1 cellular context compared by ENCODE assay signal in genomic region chr15:72231066-72231846, GRCh38.
TF ChIP-seq lines count a peak whose summit lies in the region.

Gene PKM, minus strand, starts transcription at chr15:72231190. Its CDS starts 12,093 bp downstream, at chr15:72219097.

TF ChIP-seq in HepG2, 621 proteins besides CTCF, POLR2A, EP300 and RAD21 (continued from another document and continues in another):
- TF ChIP-seq, protein P1, sequence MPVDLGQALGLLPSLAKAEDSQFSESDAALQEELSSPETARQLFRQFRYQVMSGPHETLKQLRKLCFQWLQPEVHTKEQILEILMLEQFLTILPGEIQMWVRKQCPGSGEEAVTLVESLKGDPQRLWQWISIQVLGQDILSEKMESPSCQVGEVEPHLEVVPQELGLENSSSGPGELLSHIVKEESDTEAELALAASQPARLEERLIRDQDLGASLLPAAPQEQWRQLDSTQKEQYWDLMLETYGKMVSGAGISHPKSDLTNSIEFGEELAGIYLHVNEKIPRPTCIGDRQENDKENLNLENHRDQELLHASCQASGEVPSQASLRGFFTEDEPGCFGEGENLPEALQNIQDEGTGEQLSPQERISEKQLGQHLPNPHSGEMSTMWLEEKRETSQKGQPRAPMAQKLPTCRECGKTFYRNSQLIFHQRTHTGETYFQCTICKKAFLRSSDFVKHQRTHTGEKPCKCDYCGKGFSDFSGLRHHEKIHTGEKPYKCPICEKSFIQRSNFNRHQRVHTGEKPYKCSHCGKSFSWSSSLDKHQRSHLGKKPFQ (CRISPR knock-in tag; IDR thresholded peaks at IDR 0.05; ENCODE audit: insufficient replicate concordance) = peak; percentile 45
- TF ChIP-seq HNRNPK (IDR thresholded peaks at IDR 0.05; ENCODE audit: low read depth, low read length, poor library complexity, severe bottlenecking) = peak; percentile 9
- TF ChIP-seq STAG1 (CRISPR knock-in tag; IDR thresholded peaks at IDR 0.05) = no peak
- TF ChIP-seq ATF7-NPFF (CRISPR knock-in tag; IDR thresholded peaks at IDR 0.05; ENCODE audit: low read depth) = peak; percentile 83
- TF ChIP-seq ZNF207 (IDR thresholded peaks at IDR 0.05; ENCODE audit: borderline replicate concordance) = no peak
- no peak for TF ChIP-seq HOXA9 (CRISPR knock-in tag; IDR thresholded peaks at IDR 0.05; ENCODE audit: borderline replicate concordance)
- peak; percentile 25; the same call in 1 of the 2 replicates for TF ChIP-seq JUN (CRISPR knock-in tag; IDR thresholded peaks at IDR 0.05)
- TF ChIP-seq ZNF510 (CRISPR knock-in tag; IDR thresholded peaks at IDR 0.05; ENCODE audit: low read depth) = 0 out of 2 replicates have a peak, but pooled peaks have one; percentile 69
- 0 out of 2 replicates have a peak, but pooled peaks have one; percentile 12 for TF ChIP-seq ZC3H4 (CRISPR knock-in tag; IDR thresholded peaks at IDR 0.05; ENCODE audit: borderline replicate concordance)
- peak; percentile 95 for TF ChIP-seq ZSCAN20 (CRISPR knock-in tag; IDR thresholded peaks at IDR 0.05; ENCODE audit: borderline replicate concordance)
- TF ChIP-seq ZNF598 (CRISPR knock-in tag; IDR thresholded peaks at IDR 0.05; ENCODE audit: borderline replicate concordance) = no peak; the same call in 1 of the 2 replicates
- TF ChIP-seq IRF2 (CRISPR knock-in tag; IDR thresholded peaks at IDR 0.05) = 0 out of 2 replicates have a peak, but pooled peaks have one; percentile 49
- no peak for TF ChIP-seq XBP1 (CRISPR knock-in tag; IDR thresholded peaks at IDR 0.05)
- no peak for TF ChIP-seq ZFYVE20 (CRISPR knock-in tag; IDR thresholded peaks at IDR 0.05; ENCODE audit: borderline replicate concordance, low read depth)
- no peak for TF ChIP-seq ZNF329 (CRISPR knock-in tag; IDR thresholded peaks at IDR 0.05; ENCODE audit: low read depth)
- TF ChIP-seq ZNF839 (CRISPR knock-in tag; IDR thresholded peaks at IDR 0.05; ENCODE audit: borderline replicate concordance) = no peak
- peak; percentile 28; the same call in 1 of the 2 replicates for TF ChIP-seq ZNF552 (CRISPR knock-in tag; IDR thresholded peaks at IDR 0.05; ENCODE audit: borderline replicate concordance)
- no peak for TF ChIP-seq TCF12 (IDR thresholded peaks at IDR 0.05)
- peak; percentile 91 for TF ChIP-seq TCF12 (CRISPR knock-in tag; IDR thresholded peaks at IDR 0.05)
- TF ChIP-seq ZNF224 (CRISPR knock-in tag; IDR thresholded peaks at IDR 0.05) = no peak; the same call in 1 of the 2 replicates
- TF ChIP-seq CC2D1A (CRISPR knock-in tag; IDR thresholded peaks at IDR 0.05) = no peak
- TF ChIP-seq ZKSCAN1 (IDR thresholded peaks at IDR 0.05; ENCODE audit: low read length) = no peak
- TF ChIP-seq MED13 (CRISPR knock-in tag; IDR thresholded peaks at IDR 0.05) = 0 out of 2 replicates have a peak, but pooled peaks have one; percentile 8
- no peak for TF ChIP-seq SNAPC4 (CRISPR knock-in tag; IDR thresholded peaks at IDR 0.05)
- TF ChIP-seq E2F2 (CRISPR knock-in tag; IDR thresholded peaks at IDR 0.05; ENCODE audit: borderline replicate concordance) = 0 out of 2 replicates have a peak, but pooled peaks have one; percentile 27
- TF ChIP-seq, protein P2, sequence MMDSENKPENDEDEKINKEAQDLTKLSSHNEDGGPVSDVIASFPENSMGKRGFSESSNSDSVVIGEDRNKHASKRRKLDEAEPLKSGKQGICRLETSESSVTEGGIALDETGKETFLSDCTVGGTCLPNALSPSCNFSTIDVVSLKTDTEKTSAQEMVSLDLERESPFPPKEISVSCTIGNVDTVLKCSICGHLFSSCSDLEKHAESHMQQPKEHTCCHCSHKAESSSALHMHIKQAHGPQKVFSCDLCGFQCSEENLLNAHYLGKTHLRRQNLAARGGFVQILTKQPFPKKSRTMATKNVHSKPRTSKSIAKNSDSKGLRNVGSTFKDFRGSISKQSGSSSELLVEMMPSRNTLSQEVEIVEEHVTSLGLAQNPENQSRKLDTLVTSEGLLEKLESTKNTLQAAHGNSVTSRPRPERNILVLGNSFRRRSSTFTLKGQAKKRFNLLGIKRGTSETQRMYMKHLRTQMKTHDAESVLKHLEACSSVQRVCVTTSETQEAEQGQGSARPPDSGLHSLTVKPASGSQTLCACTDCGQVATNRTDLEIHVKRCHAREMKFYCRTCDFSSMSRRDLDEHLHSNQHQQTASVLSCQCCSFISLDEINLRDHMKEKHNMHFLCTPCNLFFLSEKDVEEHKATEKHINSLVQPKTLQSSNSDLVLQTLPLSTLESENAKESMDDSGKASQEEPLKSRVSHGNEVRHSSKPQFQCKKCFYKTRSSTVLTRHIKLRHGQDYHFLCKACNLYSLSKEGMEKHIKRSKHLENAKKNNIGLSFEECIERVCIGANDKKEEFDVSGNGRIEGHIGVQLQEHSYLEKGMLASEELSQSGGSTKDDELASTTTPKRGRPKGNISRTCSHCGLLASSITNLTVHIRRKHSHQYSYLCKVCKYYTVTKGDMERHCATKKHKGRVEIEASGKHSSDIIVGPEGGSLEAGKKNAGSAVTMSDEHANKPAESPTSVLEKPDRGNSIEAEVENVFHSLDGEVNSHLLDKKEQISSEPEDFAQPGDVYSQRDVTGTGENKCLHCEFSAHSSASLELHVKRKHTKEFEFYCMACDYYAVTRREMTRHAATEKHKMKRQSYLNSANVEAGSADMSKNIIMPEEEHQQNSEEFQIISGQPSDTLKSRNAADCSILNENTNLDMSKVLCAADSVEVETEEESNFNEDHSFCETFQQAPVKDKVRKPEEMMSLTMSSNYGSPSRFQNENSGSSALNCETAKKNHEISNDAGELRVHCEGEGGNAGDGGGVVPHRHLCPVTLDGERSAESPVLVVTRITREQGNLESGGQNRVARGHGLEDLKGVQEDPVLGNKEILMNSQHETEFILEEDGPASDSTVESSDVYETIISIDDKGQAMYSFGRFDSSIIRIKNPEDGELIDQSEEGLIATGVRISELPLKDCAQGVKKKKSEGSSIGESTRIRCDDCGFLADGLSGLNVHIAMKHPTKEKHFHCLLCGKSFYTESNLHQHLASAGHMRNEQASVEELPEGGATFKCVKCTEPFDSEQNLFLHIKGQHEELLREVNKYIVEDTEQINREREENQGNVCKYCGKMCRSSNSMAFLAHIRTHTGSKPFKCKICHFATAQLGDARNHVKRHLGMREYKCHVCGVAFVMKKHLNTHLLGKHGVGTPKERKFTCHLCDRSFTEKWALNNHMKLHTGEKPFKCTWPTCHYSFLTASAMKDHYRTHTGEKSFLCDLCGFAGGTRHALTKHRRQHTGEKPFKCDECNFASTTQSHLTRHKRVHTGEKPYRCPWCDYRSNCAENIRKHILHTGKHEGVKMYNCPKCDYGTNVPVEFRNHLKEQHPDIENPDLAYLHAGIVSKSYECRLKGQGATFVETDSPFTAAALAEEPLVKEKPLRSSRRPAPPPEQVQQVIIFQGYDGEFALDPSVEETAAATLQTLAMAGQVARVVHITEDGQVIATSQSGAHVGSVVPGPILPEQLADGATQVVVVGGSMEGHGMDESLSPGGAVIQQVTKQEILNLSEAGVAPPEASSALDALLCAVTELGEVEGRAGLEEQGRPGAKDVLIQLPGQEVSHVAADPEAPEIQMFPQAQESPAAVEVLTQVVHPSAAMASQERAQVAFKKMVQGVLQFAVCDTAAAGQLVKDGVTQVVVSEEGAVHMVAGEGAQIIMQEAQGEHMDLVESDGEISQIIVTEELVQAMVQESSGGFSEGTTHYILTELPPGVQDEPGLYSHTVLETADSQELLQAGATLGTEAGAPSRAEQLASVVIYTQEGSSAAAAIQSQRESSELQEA (CRISPR knock-in tag; IDR thresholded peaks at IDR 0.05; ENCODE audit: not compliant biosample characterization) = peak; percentile 64
- TF ChIP-seq ISL2 (CRISPR knock-in tag; IDR thresholded peaks at IDR 0.05) = peak; percentile 27; the same call in 1 of the 2 replicates
- TF ChIP-seq ZBTB42 (CRISPR knock-in tag; IDR thresholded peaks at IDR 0.05) = peak; percentile 78; the same call in 1 of the 2 replicates
- peak; percentile 96 for TF ChIP-seq ZNF547 (CRISPR knock-in tag; IDR thresholded peaks at IDR 0.05)
- TF ChIP-seq ZNF44 (CRISPR knock-in tag; IDR thresholded peaks at IDR 0.05) = peak; percentile 21; the same call in 1 of the 2 replicates
- peak; percentile 60; the same call in 1 of the 2 replicates for TF ChIP-seq GATAD2A (CRISPR knock-in tag; IDR thresholded peaks at IDR 0.05)
- TF ChIP-seq MTF1 (CRISPR knock-in tag; IDR thresholded peaks at IDR 0.05) = no peak
- TF ChIP-seq ZNF7 (CRISPR knock-in tag; IDR thresholded peaks at IDR 0.05) = no peak
- TF ChIP-seq MTF2 (CRISPR knock-in tag; IDR thresholded peaks at IDR 0.05; ENCODE audit: borderline replicate concordance) = no peak
- peak; percentile 77 for TF ChIP-seq ASH2L (IDR thresholded peaks at IDR 0.05; ENCODE audit: insufficient read length, low read depth, low read length)
- TF ChIP-seq ZNF160 (CRISPR knock-in tag; IDR thresholded peaks at IDR 0.05) = no peak
- peak; percentile 87 for TF ChIP-seq NFYC (CRISPR knock-in tag; IDR thresholded peaks at IDR 0.05)
- peak; percentile 83 for TF ChIP-seq ZNF276 (CRISPR knock-in tag; IDR thresholded peaks at IDR 0.05; ENCODE audit: low read depth)
- TF ChIP-seq ZNF414 (CRISPR knock-in tag; IDR thresholded peaks at IDR 0.05) = no peak; the same call in 1 of the 2 replicates
- peak; percentile 72; the same call in 1 of the 2 replicates for TF ChIP-seq GATAD1 (CRISPR knock-in tag; IDR thresholded peaks at IDR 0.05)
- TF ChIP-seq TBP (CRISPR knock-in tag; IDR thresholded peaks at IDR 0.05) = 0 out of 2 replicates have a peak, but pooled peaks have one; percentile 59
- TF ChIP-seq TOPORS (CRISPR knock-in tag; IDR thresholded peaks at IDR 0.05) = no peak
